9 cellular contexts compared by ENCODE assay signal in genomic region chr3:15429080-15429479, GRCh38. TPM values are rescaled to one million over a fixed set of nuclear protein-coding genes. Genes with fewer than 3 reads are reported as not detected.
DNase-seq lines count a peak whose midpoint lies in the region; ATAC-seq, FAIRE-seq and TF ChIP-seq lines count a peak whose summit lies in the region.
"Had no signal": no experiment of that assay in that cellular context is flagged by ENCODE, and none has a peak within 500 bp of the region (broad histone marks: within the 10 kb centered on the region; RNA-seq: fewer than 3 reads in every experiment).

No MANE protein-coding gene starts in this region.

- H3K27ac Mint-ChIP-seq in activated CD8-positive, alpha-beta memory T cell treated with anti-CD3 and anti-CD28 coated beads, Interleukin-2, amount 10 ng/mL, durations not matched to agents 7 days and 5 days = peak overlapping the region; percentile 92
- peak overlapping the region; percentile 98 for H3K27ac Mint-ChIP-seq in activated CD8-positive, alpha-beta T cell treated with anti-CD3 and anti-CD28 coated beads, Interleukin-2, amount 10 ng/mL, durations not matched to agents 7 days and 5 days
- peak overlapping the region in 1 of 2 donors; percentile 98 for H3K27ac Mint-ChIP-seq in stimulated activated naive CD8-positive, alpha-beta T cell treated with anti-CD3 and anti-CD28 coated beads, Interleukin-15, amount 100 ng/mL, for 72 hours

- no peak for TF ChIP-seq CTCF in thyroid gland (IDR thresholded peaks at IDR 0.05)

- no peaks in the 10 kb centered on the region for H3K9me3 Mint-ChIP-seq in activated CD8-positive, alpha-beta memory T cell treated with anti-CD3 and anti-CD28 coated beads, Interleukin-2, amount 10 ng/mL, durations not matched to agents 7 days and 5 days (ENCODE audit: low read depth)
- H3K9me3 Mint-ChIP-seq in activated CD8-positive, alpha-beta T cell treated with anti-CD3 and anti-CD28 coated beads, Interleukin-2, amount 10 ng/mL, durations not matched to agents 7 days and 5 days (ENCODE audit: insufficient read depth) = no peaks in the 10 kb centered on the region
- peaks cover 0 to 6% of the 10 kb centered on the region in 2 donors for H3K9me3 Mint-ChIP-seq in stimulated activated naive CD8-positive, alpha-beta T cell treated with anti-CD3 and anti-CD28 coated beads, Interleukin-15, amount 100 ng/mL, for 72 hours

- no peak for DNase-seq in activated CD8-positive, alpha-beta memory T cell treated with anti-CD3 and anti-CD28 coated beads, Interleukin-2, amount 10 ng/mL, durations not matched to agents 7 days and 5 days
- no peak for DNase-seq in activated CD8-positive, alpha-beta memory T cell treated with anti-CD3 and anti-CD28 coated beads, Interleukin-2, amount 50 U/mL, for 48 hours
- no peak for DNase-seq in activated CD8-positive, alpha-beta T cell treated with anti-CD3 and anti-CD28 coated beads, Interleukin-2, amount 10 ng/mL, durations not matched to agents 7 days and 5 days
- DNase-seq in stimulated activated naive CD8-positive, alpha-beta T cell treated with anti-CD3 and anti-CD28 coated beads, Interleukin-15, amount 100 ng/mL, for 72 hours = no peak
- no peak for DNase-seq in HT-29 (ENCODE audit: low spot score)
- DNase-seq in thyroid gland = no peak
- no peak for DNase-seq in GM19239 (ENCODE audit: insufficient read length, low spot score)
- DNase-seq: SHP77 treated with DMSO at 0.1 percent for 48 hours had no signal

- POLR2A ChIA-PET in activated CD8-positive, alpha-beta T cell treated with anti-CD3 and anti-CD28 coated beads, Interleukin-2, amount 10 ng/mL, durations not matched to agents 7 days and 5 days (lab: Charles Lee) = interaction anchor here (1.1 kb wide), 1 partner anchor 222 kb away, joined by 3 read pairs; no protein-coding TSS in a partner anchor

- H3K27ac ChIP-seq in iPS-18a (ENCODE audit: low read length) = no peak overlapping the region
- no peak overlapping the region for H3K27ac ChIP-seq in thyroid gland

- CTCF ChIA-PET in activated CD8-positive, alpha-beta memory T cell treated with anti-CD3 and anti-CD28 coated beads, Interleukin-2, amount 10 ng/mL, durations not matched to agents 7 days and 5 days (lab: Charles Lee) = interaction anchor here (1.0 kb wide), 3 partner anchors 27 to 321 kb away, joined by 3 to 4 read pairs (median 3); no protein-coding TSS in a partner anchor
- CTCF ChIA-PET in activated CD8-positive, alpha-beta T cell treated with anti-CD3 and anti-CD28 coated beads, Interleukin-2, amount 10 ng/mL, durations not matched to agents 7 days and 5 days (lab: Charles Lee) = interaction anchor here (1.0 to 1.4 kb wide), 3 partner anchors 24 to 161 kb away, joined by 3 to 6 read pairs (median 5); no protein-coding TSS in a partner anchor

- H3K27me3 ChIP-seq in iPS-18a (ENCODE audit: control insufficient read depth, insufficient read depth, low read length) (no peaks in the 10 kb centered on the region), thyroid gland (no peaks in the 10 kb centered on the region)

- 90 to 94% methylated on average over 6 of the region's 6 CpGs for WGBS in thyroid gland, 2 donors

- FAIRE-seq in GM19239 (lab: Jason Lieb, UNC) = no peak

- TF ChIP-seq POLR2A in thyroid gland (IDR thresholded peaks at IDR 0.05) = no peak

- peaks cover 47% of the 10 kb centered on the region for H3K36me3 Mint-ChIP-seq in activated CD8-positive, alpha-beta memory T cell treated with anti-CD3 and anti-CD28 coated beads, Interleukin-2, amount 10 ng/mL, durations not matched to agents 7 days and 5 days
- peaks cover 54% of the 10 kb centered on the region for H3K36me3 Mint-ChIP-seq in activated CD8-positive, alpha-beta T cell treated with anti-CD3 and anti-CD28 coated beads, Interleukin-2, amount 10 ng/mL, durations not matched to agents 7 days and 5 days (ENCODE audit: low read depth)

- H3K4me1 ChIP-seq in iPS-18a (ENCODE audit: control insufficient read depth, low read depth, low read length) = peaks cover 3% of the 10 kb centered on the region
- peaks cover 17 to 21% of the 10 kb centered on the region in 2 donors for H3K4me1 ChIP-seq in thyroid gland

- H3K36me3 ChIP-seq in iPS-18a (ENCODE audit: control insufficient read depth, low read depth, low read length) (peaks cover 32% of the 10 kb centered on the region), thyroid gland (peaks cover 7% of the 10 kb centered on the region in 2 donors)

- H3K4me1 Mint-ChIP-seq in activated CD8-positive, alpha-beta memory T cell treated with anti-CD3 and anti-CD28 coated beads, Interleukin-2, amount 10 ng/mL, durations not matched to agents 7 days and 5 days = peaks cover 52% of the 10 kb centered on the region
- peaks cover 46% of the 10 kb centered on the region for H3K4me1 Mint-ChIP-seq in activated CD8-positive, alpha-beta T cell treated with anti-CD3 and anti-CD28 coated beads, Interleukin-2, amount 10 ng/mL, durations not matched to agents 7 days and 5 days (ENCODE audit: low read depth)
- H3K4me1 Mint-ChIP-seq in stimulated activated naive CD8-positive, alpha-beta T cell treated with anti-CD3 and anti-CD28 coated beads, Interleukin-15, amount 100 ng/mL, for 72 hours = peaks cover 59% of the 10 kb centered on the region

- intact Hi-C loops in thyroid gland (cut with DNase I) = loop anchor here (5.0 kb wide), 1 partner anchor 128 kb away; no protein-coding TSS in a partner anchor

- H3K9me3 ChIP-seq in iPS-18a (ENCODE audit: control insufficient read depth, low read depth, low read length) (no peaks in the 10 kb centered on the region), thyroid gland (no peaks in the 10 kb centered on the region)

- H3K27me3 Mint-ChIP-seq in activated CD8-positive, alpha-beta memory T cell treated with anti-CD3 and anti-CD28 coated beads, Interleukin-2, amount 10 ng/mL, durations not matched to agents 7 days and 5 days = no peaks in the 10 kb centered on the region
- no peaks in the 10 kb centered on the region for H3K27me3 Mint-ChIP-seq in activated CD8-positive, alpha-beta T cell treated with anti-CD3 and anti-CD28 coated beads, Interleukin-2, amount 10 ng/mL, durations not matched to agents 7 days and 5 days (ENCODE audit: low read depth)
- H3K27me3 Mint-ChIP-seq in stimulated activated naive CD8-positive, alpha-beta T cell treated with anti-CD3 and anti-CD28 coated beads, Interleukin-15, amount 100 ng/mL, for 72 hours = no peaks in the 10 kb centered on the region

- H3K4me3 Mint-ChIP-seq in activated CD8-positive, alpha-beta memory T cell treated with anti-CD3 and anti-CD28 coated beads, Interleukin-2, amount 10 ng/mL, durations not matched to agents 7 days and 5 days = peak overlapping the region; percentile 88
- peak overlapping the region; percentile 97 for H3K4me3 Mint-ChIP-seq in activated CD8-positive, alpha-beta T cell treated with anti-CD3 and anti-CD28 coated beads, Interleukin-2, amount 10 ng/mL, durations not matched to agents 7 days and 5 days
- H3K4me3 Mint-ChIP-seq in stimulated activated naive CD8-positive, alpha-beta T cell treated with anti-CD3 and anti-CD28 coated beads, Interleukin-15, amount 100 ng/mL, for 72 hours = peak overlapping the region; percentile 93 to 96

- no peak overlapping the region for H3K9ac ChIP-seq in iPS-18a (ENCODE audit: low read length)

- H3K4me3 ChIP-seq in iPS-18a (ENCODE audit: low read length) (peak overlapping the region; percentile 91), thyroid gland (replicated peaks in 1 of 3) (peak overlapping the region in 1 of 3 donors; percentile 71)

- ATAC-seq in activated CD8-positive, alpha-beta memory T cell treated with anti-CD3 and anti-CD28 coated beads, Interleukin-2, amount 10 ng/mL, durations not matched to agents 7 days and 5 days = no peak
- ATAC-seq in activated CD8-positive, alpha-beta T cell treated with anti-CD3 and anti-CD28 coated beads, Interleukin-2, amount 10 ng/mL, durations not matched to agents 7 days and 5 days = no peak
- no peak for ATAC-seq in stimulated activated naive CD8-positive, alpha-beta T cell treated with anti-CD3 and anti-CD28 coated beads, Interleukin-15, amount 100 ng/mL, for 72 hours

RNA-seq across cellular contexts. Expression of gene EAF1, which starts 1.7 kb away (rescaled TPM):
- total RNA-seq in activated CD8-positive, alpha-beta memory T cell treated with anti-CD3 and anti-CD28 coated beads, Interleukin-2, amount 10 ng/mL, durations not matched to agents 7 days and 5 days = 10 to 100 TPM; 27.3 to 29.5 TPM
- total RNA-seq in activated CD8-positive, alpha-beta T cell treated with anti-CD3 and anti-CD28 coated beads, Interleukin-2, amount 10 ng/mL, durations not matched to agents 7 days and 5 days = 10 to 100 TPM; 31.3 to 31.5 TPM
- total RNA-seq in HT-29 (2014; rRNA removed; shearing (Covaris generic)) = 19.6 and 25.2 TPM in 2 replicates
- 10 to 100 TPM; 15.2 to 24.7 (median 22.3) TPM for total RNA-seq in thyroid gland

RNA-seq across cellular contexts. Expression of gene METTL6, which starts 1.7 kb away (rescaled TPM):
- 10 to 100 TPM; 17.2 to 18.3 TPM for total RNA-seq in activated CD8-positive, alpha-beta memory T cell treated with anti-CD3 and anti-CD28 coated beads, Interleukin-2, amount 10 ng/mL, durations not matched to agents 7 days and 5 days
- total RNA-seq in activated CD8-positive, alpha-beta T cell treated with anti-CD3 and anti-CD28 coated beads, Interleukin-2, amount 10 ng/mL, durations not matched to agents 7 days and 5 days = 10 to 100 TPM; 18.2 to 20.6 TPM
- 8.7 and 10.4 TPM in 2 replicates for total RNA-seq in HT-29 (2014; rRNA removed; shearing (Covaris generic))
- total RNA-seq in thyroid gland = 10 to 100 TPM; 20.2 to 20.8 (median 20.5) TPM
